8 cellular contexts compared by ENCODE assay signal in genomic region chr3:87167634-87168456, GRCh38. TPM values are rescaled to one million over a fixed set of nuclear protein-coding genes. Genes with fewer than 3 reads are reported as not detected.
A peak's percentile ranks its signal among the peaks of the same experiment; 100 is the strongest.
DNase-seq lines count a peak whose midpoint lies in the region; ATAC-seq, FAIRE-seq and TF ChIP-seq lines count a peak whose summit lies in the region.

No MANE protein-coding gene starts in this region.

- in situ Hi-C loops in Panc1 (cut with HindIII; ENCODE audit: low pct_unique_long_range_greater_than_20kb, low sequenced_read_pairs): no loop called here
- in situ Hi-C loops in mammary epithelial cell (cut with MboI; ENCODE audit: low sequenced_read_pairs in 2 of 2): no loop called here
- in situ Hi-C loops in HepG2 (cut with HindIII; ENCODE audit: extremely low pct_ligation_motif_present, low pct_unique_long_range_greater_than_20kb): loop anchor here (10.0 kb wide), 2 partner anchors 203 to 393 kb away; no protein-coding TSS in a partner anchor

- dilution Hi-C loops in mammary epithelial cell (cut with HindIII; ENCODE audit: low sequenced_read_pairs): no loop called here

- no peaks in the 10 kb centered on the region for H3K9me3 ChIP-seq in Panc1 (ENCODE audit: control insufficient read depth, insufficient read depth, low read depth, low read length)
- H3K9me3 ChIP-seq in mammary epithelial cell (replicated peaks; ENCODE audit: insufficient read depth, low read length): no peaks in the 10 kb centered on the region
- no peaks in the 10 kb centered on the region for H3K9me3 ChIP-seq in HepG2 (ENCODE audit: low read length)
- H3K9me3 ChIP-seq in suprapubic skin: no peaks in the 10 kb centered on the region

- TF ChIP-seq POLR2A in HepG2 (IDR thresholded peaks at IDR 0.05; ENCODE audit: insufficient read depth in 1 of 2, low read depth in 2 of 2, low read length in 2 of 2) (no peak), suprapubic skin (IDR thresholded peaks at IDR 0.05) (no peak)

- TF ChIP-seq CTCF in HL-60 (IDR thresholded peaks at IDR 0.05; ENCODE audit: insufficient read depth, low read length) (peak; percentile 29), Panc1 (IDR thresholded peaks at IDR 0.05) (peak; percentile 60; the same call in 1 of the 2 replicates), mammary epithelial cell (conservative IDR thresholded peaks at IDR 0.05 in 1 of 2, IDR thresholded peaks at IDR 0.05 in 1 of 2; ENCODE audit: extremely low read depth in 1 of 2, insufficient read depth in 1 of 2, low read depth in 1 of 2, low read length in 2 of 2) (peak; percentile 68 to 71), HepG2 (CRISPR knock-in tag; IDR thresholded peaks at IDR 0.05) (peak; percentile 68), suprapubic skin (IDR thresholded peaks at IDR 0.05) (peak; percentile 13 to 47)

- H3K4me3 ChIP-seq in HL-60 (replicated peaks; ENCODE audit: insufficient read depth, low read length): no peak overlapping the region
- peak overlapping the region; percentile 29; a peak in 3 of 4 replicates for H3K4me3 ChIP-seq in Panc1 (ENCODE audit: low read depth in 2 of 2, low read length in 2 of 2)
- peak overlapping the region; percentile 28 to 47 (median 46) for H3K4me3 ChIP-seq in mammary epithelial cell (replicated peaks in 1 of 3; ENCODE audit: insufficient read depth in 1 of 3, low read depth in 2 of 3, low read length in 3 of 3)
- peak overlapping the region in 1 of 3 experiments; percentile 17; a peak in 3 of 6 replicates for H3K4me3 ChIP-seq in HepG2 (replicated peaks in 1 of 3; ENCODE audit: insufficient read depth in 1 of 3, low read depth in 2 of 3, low read length in 3 of 3)
- peak overlapping the region; percentile 32 for H3K4me3 ChIP-seq in suprapubic skin

- no peak for TF ChIP-seq EP300 in HepG2 (IDR thresholded peaks at IDR 0.05; ENCODE audit: low read depth in 2 of 2, low read length in 2 of 2)
- no peak for TF ChIP-seq EP300 in HepG2 (CRISPR knock-in tag; IDR thresholded peaks at IDR 0.05; ENCODE audit: borderline replicate concordance)
- TF ChIP-seq EP300 in suprapubic skin (IDR thresholded peaks at IDR 0.05): no peak

- H2AFZ ChIP-seq in mammary epithelial cell (ENCODE audit: low read depth, low read length): peak overlapping the region; percentile 56
- H2AFZ ChIP-seq in HepG2 (ENCODE audit: low read length): no peak overlapping the region

- POLR2A ChIA-PET in Panc1 (lab: Charles Lee): no interaction called here
- POLR2A ChIA-PET in HepG2 (lab: Yijun Ruan, JAX): no interaction called here

- no peaks in the 10 kb centered on the region for H3K79me2 ChIP-seq in mammary epithelial cell (ENCODE audit: insufficient read depth, low read length)
- H3K79me2 ChIP-seq in HepG2 (ENCODE audit: insufficient read depth, low read length): no peaks in the 10 kb centered on the region

- H3K36me3 ChIP-seq in Panc1 (ENCODE audit: control insufficient read depth, insufficient read depth, low read length): no peaks in the 10 kb centered on the region
- H3K36me3 ChIP-seq in mammary epithelial cell (ENCODE audit: insufficient read depth, low read length): no peaks in the 10 kb centered on the region
- no peaks in the 10 kb centered on the region for H3K36me3 ChIP-seq in HepG2 (replicated peaks in 1 of 2; ENCODE audit: control insufficient read depth in 1 of 2, insufficient read depth in 2 of 2, low read length in 2 of 2)
- H3K36me3 ChIP-seq in suprapubic skin: no peaks in the 10 kb centered on the region

- CTCF ChIA-PET in Panc1 (lab: Charles Lee) (interaction anchor here (0.6 to 1.1 kb wide), 4 partner anchors 292 to 944 kb away, joined by 3 read pairs; no protein-coding TSS in a partner anchor), mammary epithelial cell (lab: Charles Lee; ENCODE audit: low non-redundant PET) (interaction anchor here (0.6 kb wide), 4 partner anchors 16 to 395 kb away, joined by 3 to 6 read pairs (median 4); no protein-coding TSS in a partner anchor), HepG2 (lab: Yijun Ruan, JAX; ENCODE audit: low intra/inter-chr PET ratio, low total read pairs) (interaction anchor here (1.2 to 2.1 kb wide), 2 partner anchors 198 to 394 kb away, joined by 4 to 11 read pairs; no protein-coding TSS in a partner anchor)

- no peak for TF ChIP-seq RAD21 in HepG2 (CRISPR knock-in tag; IDR thresholded peaks at IDR 0.05)

- WGBS in mammary epithelial cell (ENCODE audit: low coverage, missing lambda C conversion rate): 45% methylated on average over 11 of the region's 11 CpGs
- 30% methylated on average over 11 of the region's 11 CpGs for WGBS in HepG2 (ENCODE audit: low lambda C conversion rate)
- WGBS in suprapubic skin: 31% methylated on average over 11 of the region's 11 CpGs

- no TSS peak for BruUV-seq in Panc1 (replicated peaks; lab: Mats Ljungman, UMichigan)
- no TSS peak for BruUV-seq in mammary epithelial cell (replicated peaks; lab: Mats Ljungman, UMichigan)
- no TSS peak for BruUV-seq in HepG2 (replicated peaks; lab: Mats Ljungman, UMichigan)

- H3K27me3 ChIP-seq in HL-60 (ENCODE audit: insufficient read depth, poor library complexity, severe bottlenecking): no peaks in the 10 kb centered on the region
- no peaks in the 10 kb centered on the region for H3K27me3 ChIP-seq in Panc1 (ENCODE audit: control insufficient read depth, insufficient read depth, low read length)
- no peaks in the 10 kb centered on the region for H3K27me3 ChIP-seq in mammary epithelial cell (ENCODE audit: insufficient read depth, low read length)
- no peaks in the 10 kb centered on the region for H3K27me3 ChIP-seq in HepG2 (ENCODE audit: control insufficient read depth in 1 of 2, insufficient read depth in 2 of 2, low read length in 2 of 2)
- no peaks in the 10 kb centered on the region for H3K27me3 ChIP-seq in suprapubic skin

- H4K20me1 ChIP-seq in mammary epithelial cell (ENCODE audit: insufficient read depth, low read length): no peaks in the 10 kb centered on the region
- no peaks in the 10 kb centered on the region for H4K20me1 ChIP-seq in HepG2 (ENCODE audit: insufficient read depth, low read length)

- no peaks in the 10 kb centered on the region for H3K4me1 ChIP-seq in Panc1 (ENCODE audit: control insufficient read depth, insufficient read depth, low read length)
- no peaks in the 10 kb centered on the region for H3K4me1 ChIP-seq in mammary epithelial cell (ENCODE audit: insufficient read depth, low read length)
- peaks cover 4% of the 10 kb centered on the region; the same call in 1 of the 2 replicates for H3K4me1 ChIP-seq in HepG2 (ENCODE audit: insufficient read depth, low read length)
- peaks cover 4% of the 10 kb centered on the region for H3K4me1 ChIP-seq in suprapubic skin

- intact Hi-C loops in Panc1 (cut with micrococcal nuclease; ENCODE audit: unreplicated experiment) (loop anchor here (2.0 kb wide), 1 partner anchor 391 kb away; no protein-coding TSS in a partner anchor), mammary epithelial cell (cut with micrococcal nuclease) (loop anchor here (2.0 to 5.0 kb wide), 5 partner anchors 86 to 466 kb away; no protein-coding TSS in a partner anchor), HepG2 (cut with micrococcal nuclease; ENCODE audit: unreplicated experiment) (loop anchor here (1.0 to 5.0 kb wide), 3 partner anchors 59 to 394 kb away; partner anchors contain the start of gene CHMP2B)

- H3K9ac ChIP-seq in mammary epithelial cell (ENCODE audit: insufficient read depth, low read length) (no peak overlapping the region), HepG2 (ENCODE audit: insufficient read depth, low read depth, low read length) (no peak overlapping the region)

- peak; percentile 2 for DNase-seq in activated CD8-positive, alpha-beta memory T cell treated with anti-CD3 and anti-CD28 coated beads, Interleukin-2, amount 50 U/mL, for 24 hours (ENCODE audit: extremely low read depth)
- DNase-seq in activated CD8-positive, alpha-beta memory T cell treated with anti-CD3 and anti-CD28 coated beads, Interleukin-2, amount 50 U/mL, for 4 hours: no peak
- DNase-seq in HL-60 (ENCODE audit: low read depth in 1 of 2, low spot score in 1 of 2) (peak; percentile 5 to 20), Panc1 (ENCODE audit: low read depth, low spot score) (peak; percentile 36), mammary epithelial cell (peak; percentile 39), HepG2 (ENCODE audit: low spot score) (peak; percentile 31), suprapubic skin (ENCODE audit: low spot score in 2 of 2) (no peak)

- H3K4me2 ChIP-seq in mammary epithelial cell (ENCODE audit: insufficient read depth, low read depth, low read length) (peak overlapping the region; percentile 72), HepG2 (ENCODE audit: low read depth, low read length) (peak overlapping the region; percentile 38; the same call in 1 of the 2 replicates)

- FAIRE-seq in HepG2 (lab: Jason Lieb, UNC): peak; percentile 77

- ATAC-seq in GM21390 (IDR thresholded peaks at IDR 0.05; ENCODE audit: unreplicated experiment) (peak; percentile 92), Panc1 (peak; percentile 66; the same call in 1 of the 2 replicates), HepG2 (peak; percentile 61)

- H3K27ac ChIP-seq in HL-60 (replicated peaks): no peak overlapping the region
- no peak overlapping the region for H3K27ac ChIP-seq in Panc1 (ENCODE audit: low read length)
- no peak overlapping the region for H3K27ac ChIP-seq in mammary epithelial cell (ENCODE audit: insufficient read depth, low read depth, low read length)
- no peak overlapping the region for H3K27ac ChIP-seq in HepG2 (ENCODE audit: extremely low read length, insufficient read depth, low read length)
- H3K27ac ChIP-seq in suprapubic skin: no peak overlapping the region

RNA-seq across cellular contexts. Expression of gene CHMP2B, which starts 59.3 kb away (rescaled TPM):
- total RNA-seq in Panc1 (2021; ENCODE audit: unreplicated experiment) (32.7 TPM), mammary epithelial cell (10 to 100 TPM; 40.3 to 52.9 TPM), HepG2 (2016; rRNA removed; fragmentation: Illumina TruSeq; extraction: Trizol) (33.5 and 47.3 TPM in 2 replicates), suprapubic skin (10 to 100 TPM; 27.4 to 43.5 (median 31.1) TPM)
- polyA plus RNA-seq in Panc1 (2012; ENCODE audit: insufficient read length): 27.4 TPM
- polyA plus RNA-seq in mammary epithelial cell (31.0 TPM), HepG2 (2011; rRNA removed) (6.2 and 6.9 TPM in 2 replicates)
- 19.7 TPM for polyA minus RNA-seq in mammary epithelial cell
- 4.5 and 6.1 TPM in 2 replicates for total RNA-seq in HepG2 (2016; cell fraction: cytosol; rRNA removed; fragmentation: Illumina TruSeq; extraction: Trizol; ENCODE audit: low read depth)
- 31.4 and 50.4 TPM in 2 replicates for total RNA-seq in HepG2 (2016; cell fraction: insoluble cytoplasmic fraction; rRNA removed; fragmentation: Illumina TruSeq; extraction: Trizol)
- total RNA-seq in HepG2 (2016; cell fraction: membrane; rRNA removed; fragmentation: Illumina TruSeq; extraction: Trizol): 10.8 and 13.9 TPM in 2 replicates
- 14.6 and 16.4 TPM in 2 replicates for total RNA-seq in HepG2 (2016; cell fraction: nucleus; rRNA removed; fragmentation: Illumina TruSeq; extraction: Trizol)
- 7.1 and 8.0 TPM in 2 replicates for polyA plus RNA-seq in HepG2 (2011; cell fraction: cytosol; rRNA removed)
- 3.6 and 6.0 TPM in 2 replicates for polyA plus RNA-seq in HepG2 (2011; cell fraction: nucleus; rRNA removed)
- polyA plus RNA-seq in HepG2 (2012): 13.5 and 15.1 TPM in 2 replicates
- polyA plus RNA-seq in HepG2 (2016; cell fraction: cytosol; fragmentation: Illumina TruSeq; extraction: Trizol; ENCODE audit: low read depth): 2.3 and 2.6 TPM in 2 replicates
- 49.7 and 57.0 TPM in 2 replicates for polyA plus RNA-seq in HepG2 (2016; cell fraction: insoluble cytoplasmic fraction; fragmentation: Illumina TruSeq; extraction: Trizol; ENCODE audit: low read depth)
- 7.4 and 7.6 TPM in 2 replicates for polyA plus RNA-seq in HepG2 (2016; cell fraction: membrane; fragmentation: Illumina TruSeq; extraction: Trizol; ENCODE audit: low read depth)
- 19.0 and 21.6 TPM in 2 replicates for polyA plus RNA-seq in HepG2 (2016; cell fraction: nucleus; fragmentation: Illumina TruSeq; extraction: Trizol; ENCODE audit: insufficient read depth, low read depth)
- polyA minus RNA-seq in HepG2 (2011; rRNA and poly(A)+ RNA removed; ENCODE audit: low replicate concordance): 2.2 TPM in 2 replicates
- 11.3 and 14.9 TPM in 2 replicates for polyA minus RNA-seq in HepG2 (2011; cell fraction: cytosol; rRNA and poly(A)+ RNA removed)
- polyA minus RNA-seq in HepG2 (2011; cell fraction: nucleus; rRNA and poly(A)+ RNA removed): 9.3 and 14.0 TPM in 2 replicates

Comparison
In these comparisons a context has a peak if more than half of its experiments do, and no peak if none do; other contexts are left out.
1. DNase-seq: peak in activated CD8-positive, alpha-beta memory T cell treated with anti-CD3 and anti-CD28 coated beads, Interleukin-2, amount 50 U/mL, for 24 hours (single experiment), HL-60 (2 of 2), Panc1 (single experiment), mammary epithelial cell (single experiment) and HepG2 (single experiment); none in activated CD8-positive, alpha-beta memory T cell treated with anti-CD3 and anti-CD28 coated beads, Interleukin-2, amount 50 U/mL, for 4 hours (single experiment) and suprapubic skin (0 of 2).
2. Peak in every context shown above with its lines, with median percentiles within 50 percentile points of each other: ATAC-seq and CTCF ChIP-seq.